ENCODE assay signal across 8 cellular contexts in the genomic region with DNA sequence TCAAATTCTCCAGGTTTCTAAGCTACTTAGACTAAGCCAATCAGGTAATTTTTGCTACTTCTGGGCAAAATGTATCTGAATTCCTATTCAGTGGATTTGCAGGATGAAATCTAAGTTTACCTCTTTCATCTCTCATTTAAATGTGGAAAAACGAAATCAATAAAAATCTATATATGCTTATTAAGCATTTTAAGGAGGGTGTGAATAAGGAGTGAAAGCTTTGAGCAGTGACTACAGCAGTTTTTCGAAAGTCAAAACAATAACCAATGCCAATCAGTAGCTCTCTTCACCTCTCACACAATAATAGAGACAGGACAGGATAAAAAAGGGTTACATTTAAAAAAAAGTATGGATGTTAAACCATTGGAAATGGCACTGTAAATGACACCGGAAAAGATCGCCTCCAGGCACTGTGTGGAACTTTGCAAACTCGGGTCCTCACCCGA. TPM values are rescaled to one million over a fixed set of nuclear protein-coding genes. Genes with fewer than 3 reads are reported as not detected.
DNase-seq lines count a peak whose midpoint lies in the region; ATAC-seq and FAIRE-seq lines count a peak whose summit lies in the region.

No MANE protein-coding gene starts in this region.

- no peak for DNase-seq in activated naive CD8-positive, alpha-beta T cell treated with anti-CD3 and anti-CD28 coated beads, Interleukin-2, amount 10 ng/mL, durations not matched to agents 7 days and 5 days
- DNase-seq in medulla oblongata (ENCODE audit: extremely low spot score) (peak; percentile 7), HTR-8/SVneo (ENCODE audit: insufficient read length, low spot score) (no peak), NCI-H2107 treated with DMSO at 0.1 percent for 48 hours (lab: John Stamatoyannopoulos, UW; ENCODE audit: unreplicated experiment) (no peak), A172 (ENCODE audit: low spot score) (no peak)

- H3K36me3 Mint-ChIP-seq in activated naive CD8-positive, alpha-beta T cell treated with anti-CD3 and anti-CD28 coated beads, Interleukin-2, amount 10 ng/mL, durations not matched to agents 7 days and 5 days = peaks cover 2% of the 10 kb centered on the region

- peak overlapping the region; percentile 96 for H3K4me3 Mint-ChIP-seq in activated naive CD8-positive, alpha-beta T cell treated with anti-CD3 and anti-CD28 coated beads, Interleukin-2, amount 10 ng/mL, durations not matched to agents 7 days and 5 days

- peaks cover 13% of the 10 kb centered on the region for H3K4me1 Mint-ChIP-seq in activated naive CD8-positive, alpha-beta T cell treated with anti-CD3 and anti-CD28 coated beads, Interleukin-2, amount 10 ng/mL, durations not matched to agents 7 days and 5 days

- peak overlapping the region; percentile 87 for H3K27ac Mint-ChIP-seq in activated naive CD8-positive, alpha-beta T cell treated with anti-CD3 and anti-CD28 coated beads, Interleukin-2, amount 10 ng/mL, durations not matched to agents 7 days and 5 days

- FAIRE-seq in HTR-8/SVneo (lab: Jason Lieb, UNC) = no peak

- POLR2A ChIA-PET in activated naive CD8-positive, alpha-beta T cell treated with anti-CD3 and anti-CD28 coated beads, Interleukin-2, amount 10 ng/mL, durations not matched to agents 7 days and 5 days (lab: Charles Lee) = interaction anchor here (0.6 to 1.5 kb wide), 8 partner anchors 13 to 1647 kb away, joined by 3 to 18 read pairs (median 4); a partner anchor contains a TSS

- H3K9me3 Mint-ChIP-seq in activated naive CD8-positive, alpha-beta T cell treated with anti-CD3 and anti-CD28 coated beads, Interleukin-2, amount 10 ng/mL, durations not matched to agents 7 days and 5 days = no peaks in the 10 kb centered on the region

- H3K27me3 Mint-ChIP-seq in activated naive CD8-positive, alpha-beta T cell treated with anti-CD3 and anti-CD28 coated beads, Interleukin-2, amount 10 ng/mL, durations not matched to agents 7 days and 5 days = peaks cover 2% of the 10 kb centered on the region

- ATAC-seq in GM18520 (IDR thresholded peaks at IDR 0.05; ENCODE audit: unreplicated experiment) (peak; percentile 14), HG02938 (IDR thresholded peaks at IDR 0.05; ENCODE audit: unreplicated experiment) (peak; percentile 18), GM21360 (IDR thresholded peaks at IDR 0.05; ENCODE audit: unreplicated experiment) (no peak)
- no peak for ATAC-seq in activated naive CD8-positive, alpha-beta T cell treated with anti-CD3 and anti-CD28 coated beads, Interleukin-2, amount 10 ng/mL, durations not matched to agents 7 days and 5 days (ENCODE audit: low read depth)

RNA-seq across cellular contexts. Expression of a gene that starts 0.5 kb away (rescaled TPM):
- total RNA-seq in activated naive CD8-positive, alpha-beta T cell treated with anti-CD3 and anti-CD28 coated beads, Interleukin-2, amount 10 ng/mL, durations not matched to agents 7 days and 5 days = 10 to 100 TPM; 18.8 to 20.6 TPM
- 10.7 and 14.2 TPM in 2 replicates for total RNA-seq in A172 (2014; rRNA removed; shearing (Covaris generic))

Comparison
In these comparisons a context has a peak if more than half of its experiments do, and no peak if none do; other contexts are left out.
1. ATAC-seq: peak in GM18520 (single experiment) and HG02938 (single experiment); none in activated naive CD8-positive, alpha-beta T cell treated with anti-CD3 and anti-CD28 coated beads, Interleukin-2, amount 10 ng/mL, durations not matched to agents 7 days and 5 days (single experiment) and GM21360 (single experiment).